Comparison of ENCODE assay signal across 24 cellular contexts in genomic region chr9:91154686-91155085, GRCh38.
DNase-seq lines count a peak whose midpoint lies in the region; ATAC-seq and TF ChIP-seq lines count a peak whose summit lies in the region.
"Had no signal": no experiment of that assay in that cellular context is flagged by ENCODE, and none has a peak within 500 bp of the region (broad histone marks: within the 10 kb centered on the region; RNA-seq: fewer than 3 reads in every experiment).

No MANE protein-coding gene starts in this region.

- DNase-seq in stimulated activated naive CD8-positive, alpha-beta T cell treated with anti-CD3 and anti-CD28 coated beads, Interleukin-15, amount 100 ng/mL, for 72 hours = no peak
- no peak for DNase-seq in activated CD8-positive, alpha-beta T cell treated with anti-CD3 and anti-CD28 coated beads for 36 hours
- peak; percentile 27 for DNase-seq in fibroblast of mammary gland (ENCODE audit: low read depth)
- no peak for DNase-seq in stimulated activated CD8-positive, alpha-beta memory T cell treated with anti-CD3 and anti-CD28 coated beads, Interleukin-4, amount 100 ng/mL, for 48 hours
- DNase-seq: activated CD4-positive, alpha-beta T cell treated with anti-CD3 and anti-CD28 coated beads, Interleukin-2, amount 50 U/mL, for 4 hours; activated naive CD4-positive, alpha-beta T cell; amygdala; CD4-positive, alpha-beta memory T cell; foreskin melanocyte; heart right ventricle; Karpas-422; kidney glomerular epithelial cell; MV-4-11; NCI-H146; pancreas; SK-N-SH had no signal

- H3K36me3 Mint-ChIP-seq in stimulated activated naive CD8-positive, alpha-beta T cell treated with anti-CD3 and anti-CD28 coated beads, Interleukin-15, Interleukin-2, amounts not matched to agents 100 ng/mL and 50 ng/mL, for 24 hours (ENCODE audit: low read depth) = peaks cover 34% of the 10 kb centered on the region
- H3K36me3 Mint-ChIP-seq in activated CD8-positive, alpha-beta T cell treated with anti-CD3 and anti-CD28 coated beads for 36 hours (ENCODE audit: low read depth) = peaks cover 43% of the 10 kb centered on the region

- peaks cover 4% of the 10 kb centered on the region for H3K9me3 Mint-ChIP-seq in stimulated activated naive CD8-positive, alpha-beta T cell treated with anti-CD3 and anti-CD28 coated beads, Interleukin-15, Interleukin-2, amounts not matched to agents 100 ng/mL and 50 ng/mL, for 24 hours
- peaks cover 11 to 14% of the 10 kb centered on the region in 2 donors for H3K9me3 Mint-ChIP-seq in stimulated activated naive CD8-positive, alpha-beta T cell treated with anti-CD3 and anti-CD28 coated beads, Interleukin-15, amount 100 ng/mL, for 72 hours
- peaks cover 24% of the 10 kb centered on the region for H3K9me3 Mint-ChIP-seq in activated CD8-positive, alpha-beta T cell treated with anti-CD3 and anti-CD28 coated beads for 36 hours

- CTCF ChIA-PET in activated CD8-positive, alpha-beta T cell treated with anti-CD3 and anti-CD28 coated beads for 36 hours (lab: Charles Lee) = no interaction called here

- peaks cover 87% of the 10 kb centered on the region for H3K4me1 Mint-ChIP-seq in stimulated activated naive CD8-positive, alpha-beta T cell treated with anti-CD3 and anti-CD28 coated beads, Interleukin-15, Interleukin-2, amounts not matched to agents 100 ng/mL and 50 ng/mL, for 24 hours (ENCODE audit: low read depth)
- H3K4me1 Mint-ChIP-seq in stimulated activated naive CD8-positive, alpha-beta T cell treated with anti-CD3 and anti-CD28 coated beads, Interleukin-15, amount 100 ng/mL, for 72 hours = peaks cover 62% of the 10 kb centered on the region
- peaks cover 66% of the 10 kb centered on the region for H3K4me1 Mint-ChIP-seq in activated CD8-positive, alpha-beta T cell treated with anti-CD3 and anti-CD28 coated beads for 36 hours (ENCODE audit: low read depth)

- H3K27me3 Mint-ChIP-seq in stimulated activated naive CD8-positive, alpha-beta T cell treated with anti-CD3 and anti-CD28 coated beads, Interleukin-15, Interleukin-2, amounts not matched to agents 100 ng/mL and 50 ng/mL, for 24 hours = no peaks in the 10 kb centered on the region
- no peaks in the 10 kb centered on the region for H3K27me3 Mint-ChIP-seq in stimulated activated naive CD8-positive, alpha-beta T cell treated with anti-CD3 and anti-CD28 coated beads, Interleukin-15, amount 100 ng/mL, for 72 hours
- H3K27me3 Mint-ChIP-seq in activated CD8-positive, alpha-beta T cell treated with anti-CD3 and anti-CD28 coated beads for 36 hours = no peaks in the 10 kb centered on the region
- H3K27me3 Mint-ChIP-seq: CD4-positive, alpha-beta memory T cell had no signal

- intact Hi-C loops in activated CD8-positive, alpha-beta T cell treated with anti-CD3 and anti-CD28 coated beads for 36 hours (cut with micrococcal nuclease) = loop anchor here (5.0 kb wide), 2 partner anchors 107 to 263 kb away; no protein-coding TSS in a partner anchor

- TF ChIP-seq CTCF in activated CD8-positive, alpha-beta T cell treated with anti-CD3 and anti-CD28 coated beads for 36 hours (IDR thresholded peaks at IDR 0.05) = no peak
- TF ChIP-seq CTCF in fibroblast of mammary gland (conservative IDR thresholded peaks at IDR 0.05; ENCODE audit: control insufficient read depth, insufficient read depth, low read depth, low read length) = no peak

- ATAC-seq in stimulated activated naive CD8-positive, alpha-beta T cell treated with anti-CD3 and anti-CD28 coated beads, Interleukin-15, amount 100 ng/mL, for 72 hours = no peak
- ATAC-seq in activated CD8-positive, alpha-beta T cell treated with anti-CD3 and anti-CD28 coated beads for 36 hours = no peak
- no peak for ATAC-seq in HG03045 (IDR thresholded peaks at IDR 0.05; ENCODE audit: unreplicated experiment)
- no peak for ATAC-seq in HG02642 (IDR thresholded peaks at IDR 0.05; ENCODE audit: poor library complexity, unreplicated experiment)
- ATAC-seq: GM12878, pancreas had no signal

- H3K4me3 ChIP-seq in fibroblast of mammary gland (ENCODE audit: control insufficient read depth, low read depth, low read length) = no peak overlapping the region
- H3K4me3 ChIP-seq: coronary artery, GM12878, heart right ventricle, lung, pancreas, right atrium auricular region, suprapubic skin had no signal

- H3K27ac Mint-ChIP-seq in stimulated activated naive CD8-positive, alpha-beta T cell treated with anti-CD3 and anti-CD28 coated beads, Interleukin-15, Interleukin-2, amounts not matched to agents 100 ng/mL and 50 ng/mL, for 24 hours = peak overlapping the region; percentile 85
- H3K27ac Mint-ChIP-seq in stimulated activated naive CD8-positive, alpha-beta T cell treated with anti-CD3 and anti-CD28 coated beads, Interleukin-15, amount 100 ng/mL, for 72 hours = no peak overlapping the region
- H3K27ac Mint-ChIP-seq in activated CD8-positive, alpha-beta T cell treated with anti-CD3 and anti-CD28 coated beads for 36 hours = peak overlapping the region; percentile 84

- no peak overlapping the region for H3K4me3 Mint-ChIP-seq in stimulated activated naive CD8-positive, alpha-beta T cell treated with anti-CD3 and anti-CD28 coated beads, Interleukin-15, Interleukin-2, amounts not matched to agents 100 ng/mL and 50 ng/mL, for 24 hours
- H3K4me3 Mint-ChIP-seq in stimulated activated naive CD8-positive, alpha-beta T cell treated with anti-CD3 and anti-CD28 coated beads, Interleukin-15, amount 100 ng/mL, for 72 hours = no peak overlapping the region
- no peak overlapping the region for H3K4me3 Mint-ChIP-seq in activated CD8-positive, alpha-beta T cell treated with anti-CD3 and anti-CD28 coated beads for 36 hours
- H3K4me3 Mint-ChIP-seq: CD4-positive, alpha-beta memory T cell had no signal

- POLR2A ChIA-PET in activated CD8-positive, alpha-beta T cell treated with anti-CD3 and anti-CD28 coated beads for 36 hours (lab: Charles Lee) = interaction anchor here (1.2 to 9.8 kb wide), 5 partner anchors 8 to 269 kb away, joined by 3 to 64 read pairs (median 4); partner anchors contain the start of gene NFIL3

Comparison
In these comparisons a context has a peak if more than half of its experiments do, and no peak if none do; other contexts are left out.
1. H3K27ac Mint-ChIP-seq: peak in stimulated activated naive CD8-positive, alpha-beta T cell treated with anti-CD3 and anti-CD28 coated beads, Interleukin-15, Interleukin-2, amounts not matched to agents 100 ng/mL and 50 ng/mL, for 24 hours (single experiment) and activated CD8-positive, alpha-beta T cell treated with anti-CD3 and anti-CD28 coated beads for 36 hours (single experiment); none in stimulated activated naive CD8-positive, alpha-beta T cell treated with anti-CD3 and anti-CD28 coated beads, Interleukin-15, amount 100 ng/mL, for 72 hours (0 of 2).